Comparison of ENCODE assay signal across 8 cellular contexts in the genomic region with DNA sequence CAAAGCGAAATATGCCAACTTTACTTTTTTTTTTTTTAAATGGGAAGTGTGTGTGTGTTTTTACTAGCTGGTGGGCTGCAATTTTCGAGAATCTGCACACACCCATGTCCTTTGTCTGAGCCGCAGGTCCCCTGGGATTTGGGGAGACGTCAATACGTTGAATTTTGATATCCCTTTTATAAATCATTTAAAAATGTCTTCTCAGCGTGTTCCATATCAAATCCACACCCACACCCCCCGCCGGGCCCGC. TPM values are rescaled to one million over a fixed set of nuclear protein-coding genes. Genes with fewer than 3 reads are reported as not detected.
DNase-seq lines count a peak whose midpoint lies in the region; ATAC-seq and TF ChIP-seq lines count a peak whose summit lies in the region.

No MANE protein-coding gene starts in this region.

- no peak for TF ChIP-seq RAD21 in neural cell (conservative IDR thresholded peaks at IDR 0.05)

- peaks cover 7 to 10% of the 10 kb centered on the region in 2 donors for H3K27me3 Mint-ChIP-seq in effector memory CD8-positive, alpha-beta T cell

- H3K4me3 Mint-ChIP-seq in effector memory CD8-positive, alpha-beta T cell = peak overlapping the region; percentile 99

- H4K20me1 ChIP-seq in neural cell (ENCODE audit: insufficient read depth) = no peaks in the 10 kb centered on the region

- DNase-seq in NT2/D1 (ENCODE audit: low read depth, low spot score) (no peak), CD1c-positive myeloid dendritic cell (ENCODE audit: extremely low spot score) (no peak), iPS-NIHi11 (ENCODE audit: low spot score) (no peak)
- no peak for DNase-seq in effector memory CD8-positive, alpha-beta T cell
- no peak for DNase-seq in activated effector memory CD4-positive, alpha-beta T cell treated with Interleukin-2 at 50 U/mL for 16 hours

- H3K9me3 Mint-ChIP-seq in effector memory CD8-positive, alpha-beta T cell = peaks cover 4 to 7% of the 10 kb centered on the region in 2 donors

- H3K27ac ChIP-seq in neural cell (ENCODE audit: low read length) = peak overlapping the region; percentile 99

- H3K9me3 ChIP-seq in NT2/D1 (ENCODE audit: insufficient read depth, low read length) = no peaks in the 10 kb centered on the region
- H3K9me3 ChIP-seq in neural cell (ENCODE audit: low read length) = no peaks in the 10 kb centered on the region

- H3K36me3 ChIP-seq in NT2/D1 (ENCODE audit: insufficient read depth, insufficient read length, low read length) (peaks cover 5% of the 10 kb centered on the region), neural cell (ENCODE audit: insufficient read depth, low read length) (no peaks in the 10 kb centered on the region)

- no peaks in the 10 kb centered on the region for H3K9me2 ChIP-seq in neural cell (ENCODE audit: insufficient read depth, low read length)

- peaks cover 42% of the 10 kb centered on the region for H3K36me3 Mint-ChIP-seq in effector memory CD8-positive, alpha-beta T cell (ENCODE audit: insufficient read depth)

- no peaks in the 10 kb centered on the region for H3K4me1 ChIP-seq in NT2/D1 (ENCODE audit: insufficient read depth, insufficient read length)

- H3K79me2 ChIP-seq in neural cell (replicated peaks; ENCODE audit: insufficient read depth, low read length) = peaks cover 21% of the 10 kb centered on the region

- H3K4me2 ChIP-seq in neural cell (ENCODE audit: low read length) = no peak overlapping the region

- H3K9ac ChIP-seq in NT2/D1 (ENCODE audit: insufficient read length, low read depth) = peak overlapping the region; percentile 99
- H3K9ac ChIP-seq in neural cell (ENCODE audit: low read length) = peak overlapping the region; percentile 100

- peak overlapping the region; percentile 95 for H2AFZ ChIP-seq in neural cell (ENCODE audit: low read depth, low read length)

- ATAC-seq in GM18502 (IDR thresholded peaks at IDR 0.05; ENCODE audit: poor library complexity, unreplicated experiment) (peak; percentile 11), GM18861 (IDR thresholded peaks at IDR 0.05; ENCODE audit: unreplicated experiment) (no peak)
- no peak for ATAC-seq in effector memory CD8-positive, alpha-beta T cell (replicated peaks)

- peaks cover 9% of the 10 kb centered on the region for H3F3A ChIP-seq in neural cell (ENCODE audit: insufficient read depth, low read length, poor library complexity, severe bottlenecking)

- peak overlapping the region; percentile 100 for H3K27ac Mint-ChIP-seq in effector memory CD8-positive, alpha-beta T cell

- peak; percentile 11 for TF ChIP-seq EP300 in neural cell (conservative IDR thresholded peaks at IDR 0.05; ENCODE audit: poor library complexity, severe bottlenecking)

- peaks cover 24 to 31% of the 10 kb centered on the region in 2 donors for H3K4me1 Mint-ChIP-seq in effector memory CD8-positive, alpha-beta T cell (ENCODE audit: low read depth in 2 of 2)

- no peaks in the 10 kb centered on the region for H3K27me3 ChIP-seq in NT2/D1 (ENCODE audit: insufficient read depth, insufficient read length)
- no peaks in the 10 kb centered on the region for H3K27me3 ChIP-seq in neural cell (ENCODE audit: insufficient read depth, low read depth, low read length)

- H3K4me3 ChIP-seq in NT2/D1 (ENCODE audit: insufficient read length, low read depth) (peak overlapping the region; percentile 96), neural cell (ENCODE audit: low read length) (peak overlapping the region; percentile 93)

- no peak for TF ChIP-seq CTCF in neural cell (IDR thresholded peaks at IDR 0.05; ENCODE audit: poor library complexity, severe bottlenecking)

TF ChIP-seq in neural cell, 6 proteins besides CTCF, POLR2A, EP300 and RAD21:
- TF ChIP-seq POLR2AphosphoS5 (IDR thresholded peaks at IDR 0.05) (no peak), MXI1 (conservative IDR thresholded peaks at IDR 0.05; ENCODE audit: poor library complexity, severe bottlenecking) (no peak), EZH2 (IDR thresholded peaks at IDR 0.05; ENCODE audit: borderline replicate concordance, insufficient read depth, low read length, poor library complexity, severe bottlenecking) (no peak), SMC3 (conservative IDR thresholded peaks at IDR 0.05; ENCODE audit: poor library complexity) (no peak), TAF1 (IDR thresholded peaks at IDR 0.05; ENCODE audit: low read depth) (no peak)
- TF ChIP-seq, protein P1, sequence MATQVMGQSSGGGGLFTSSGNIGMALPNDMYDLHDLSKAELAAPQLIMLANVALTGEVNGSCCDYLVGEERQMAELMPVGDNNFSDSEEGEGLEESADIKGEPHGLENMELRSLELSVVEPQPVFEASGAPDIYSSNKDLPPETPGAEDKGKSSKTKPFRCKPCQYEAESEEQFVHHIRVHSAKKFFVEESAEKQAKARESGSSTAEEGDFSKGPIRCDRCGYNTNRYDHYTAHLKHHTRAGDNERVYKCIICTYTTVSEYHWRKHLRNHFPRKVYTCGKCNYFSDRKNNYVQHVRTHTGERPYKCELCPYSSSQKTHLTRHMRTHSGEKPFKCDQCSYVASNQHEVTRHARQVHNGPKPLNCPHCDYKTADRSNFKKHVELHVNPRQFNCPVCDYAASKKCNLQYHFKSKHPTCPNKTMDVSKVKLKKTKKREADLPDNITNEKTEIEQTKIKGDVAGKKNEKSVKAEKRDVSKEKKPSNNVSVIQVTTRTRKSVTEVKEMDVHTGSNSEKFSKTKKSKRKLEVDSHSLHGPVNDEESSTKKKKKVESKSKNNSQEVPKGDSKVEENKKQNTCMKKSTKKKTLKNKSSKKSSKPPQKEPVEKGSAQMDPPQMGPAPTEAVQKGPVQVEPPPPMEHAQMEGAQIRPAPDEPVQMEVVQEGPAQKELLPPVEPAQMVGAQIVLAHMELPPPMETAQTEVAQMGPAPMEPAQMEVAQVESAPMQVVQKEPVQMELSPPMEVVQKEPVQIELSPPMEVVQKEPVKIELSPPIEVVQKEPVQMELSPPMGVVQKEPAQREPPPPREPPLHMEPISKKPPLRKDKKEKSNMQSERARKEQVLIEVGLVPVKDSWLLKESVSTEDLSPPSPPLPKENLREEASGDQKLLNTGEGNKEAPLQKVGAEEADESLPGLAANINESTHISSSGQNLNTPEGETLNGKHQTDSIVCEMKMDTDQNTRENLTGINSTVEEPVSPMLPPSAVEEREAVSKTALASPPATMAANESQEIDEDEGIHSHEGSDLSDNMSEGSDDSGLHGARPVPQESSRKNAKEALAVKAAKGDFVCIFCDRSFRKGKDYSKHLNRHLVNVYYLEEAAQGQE (IDR thresholded peaks at IDR 0.05; ENCODE audit: borderline replicate concordance) = no peak
TF ChIP-seq in neural cell: peak in this region for 0.

RNA-seq across cellular contexts. Expression of gene FMC1, which starts 0.4 kb away (rescaled TPM):
- 52.9 and 54.8 TPM in 2 replicates for polyA plus RNA-seq in neural cell
- 13.1 and 16.1 TPM in 2 replicates for polyA minus RNA-seq in neural cell

RNA-seq across cellular contexts. Expression of gene LUC7L2, which starts 19.0 kb away (rescaled TPM):
- 118 and 153 TPM in 2 replicates for polyA plus RNA-seq in neural cell
- polyA minus RNA-seq in neural cell = 93.7 and 114 TPM in 2 replicates
